1 cellular context compared by ENCODE assay signal in the genomic region with DNA sequence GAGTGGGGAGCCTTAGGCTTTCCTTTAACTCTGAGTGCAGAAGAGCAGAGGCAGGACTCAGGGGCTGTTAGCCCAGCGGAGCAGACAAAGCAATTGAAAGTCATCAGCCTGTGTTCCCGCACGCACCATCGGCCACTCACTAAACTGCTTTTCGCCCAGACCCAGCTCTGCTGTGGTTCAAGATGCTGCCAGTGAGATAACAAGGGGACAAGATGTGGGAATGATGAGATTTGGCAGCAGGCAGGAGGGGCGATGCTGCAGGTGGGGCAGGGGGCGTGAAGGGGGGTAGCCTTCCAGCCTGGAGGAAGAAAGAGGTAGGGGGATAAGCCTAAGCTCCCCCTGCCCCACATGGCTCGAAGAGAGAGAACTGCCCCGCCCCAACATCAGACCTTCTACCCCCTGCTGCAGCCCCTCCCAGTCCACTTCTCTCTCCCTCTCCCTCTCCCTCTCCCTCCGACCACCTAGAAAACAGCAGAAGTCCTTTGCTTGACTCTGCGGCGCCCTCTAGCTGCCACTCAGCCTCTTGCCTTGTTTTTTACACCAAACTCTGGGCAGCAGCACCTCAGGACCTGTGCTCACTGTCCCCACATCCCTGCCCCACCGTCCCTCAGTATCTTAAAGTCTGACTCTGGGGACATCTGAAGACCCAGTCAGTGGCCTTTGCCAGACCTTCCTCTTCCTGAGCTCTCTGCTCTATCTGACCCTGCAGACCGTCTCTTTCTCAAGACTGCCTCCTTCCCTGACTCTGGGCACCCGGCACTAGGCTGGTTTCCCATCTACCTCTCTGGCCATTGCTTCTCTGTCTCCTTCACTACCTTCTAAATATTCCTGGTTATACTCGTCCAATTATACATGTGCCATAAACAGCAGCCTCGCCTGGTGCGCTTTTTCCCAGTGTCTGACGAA.
TF ChIP-seq lines count a peak whose summit lies in the region.

No MANE protein-coding gene starts in this region.

TF ChIP-seq in HCT116, 20 proteins besides CTCF, POLR2A, EP300 and RAD21 (continued from another document):
- TF ChIP-seq, protein P1, sequence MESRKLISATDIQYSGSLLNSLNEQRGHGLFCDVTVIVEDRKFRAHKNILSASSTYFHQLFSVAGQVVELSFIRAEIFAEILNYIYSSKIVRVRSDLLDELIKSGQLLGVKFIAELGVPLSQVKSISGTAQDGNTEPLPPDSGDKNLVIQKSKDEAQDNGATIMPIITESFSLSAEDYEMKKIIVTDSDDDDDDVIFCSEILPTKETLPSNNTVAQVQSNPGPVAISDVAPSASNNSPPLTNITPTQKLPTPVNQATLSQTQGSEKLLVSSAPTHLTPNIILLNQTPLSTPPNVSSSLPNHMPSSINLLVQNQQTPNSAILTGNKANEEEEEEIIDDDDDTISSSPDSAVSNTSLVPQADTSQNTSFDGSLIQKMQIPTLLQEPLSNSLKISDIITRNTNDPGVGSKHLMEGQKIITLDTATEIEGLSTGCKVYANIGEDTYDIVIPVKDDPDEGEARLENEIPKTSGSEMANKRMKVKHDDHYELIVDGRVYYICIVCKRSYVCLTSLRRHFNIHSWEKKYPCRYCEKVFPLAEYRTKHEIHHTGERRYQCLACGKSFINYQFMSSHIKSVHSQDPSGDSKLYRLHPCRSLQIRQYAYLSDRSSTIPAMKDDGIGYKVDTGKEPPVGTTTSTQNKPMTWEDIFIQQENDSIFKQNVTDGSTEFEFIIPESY (IDR thresholded peaks at IDR 0.05; ENCODE audit: extremely low read depth, insufficient replicate concordance, low read length) = no peak
- TF ChIP-seq, protein P2, sequence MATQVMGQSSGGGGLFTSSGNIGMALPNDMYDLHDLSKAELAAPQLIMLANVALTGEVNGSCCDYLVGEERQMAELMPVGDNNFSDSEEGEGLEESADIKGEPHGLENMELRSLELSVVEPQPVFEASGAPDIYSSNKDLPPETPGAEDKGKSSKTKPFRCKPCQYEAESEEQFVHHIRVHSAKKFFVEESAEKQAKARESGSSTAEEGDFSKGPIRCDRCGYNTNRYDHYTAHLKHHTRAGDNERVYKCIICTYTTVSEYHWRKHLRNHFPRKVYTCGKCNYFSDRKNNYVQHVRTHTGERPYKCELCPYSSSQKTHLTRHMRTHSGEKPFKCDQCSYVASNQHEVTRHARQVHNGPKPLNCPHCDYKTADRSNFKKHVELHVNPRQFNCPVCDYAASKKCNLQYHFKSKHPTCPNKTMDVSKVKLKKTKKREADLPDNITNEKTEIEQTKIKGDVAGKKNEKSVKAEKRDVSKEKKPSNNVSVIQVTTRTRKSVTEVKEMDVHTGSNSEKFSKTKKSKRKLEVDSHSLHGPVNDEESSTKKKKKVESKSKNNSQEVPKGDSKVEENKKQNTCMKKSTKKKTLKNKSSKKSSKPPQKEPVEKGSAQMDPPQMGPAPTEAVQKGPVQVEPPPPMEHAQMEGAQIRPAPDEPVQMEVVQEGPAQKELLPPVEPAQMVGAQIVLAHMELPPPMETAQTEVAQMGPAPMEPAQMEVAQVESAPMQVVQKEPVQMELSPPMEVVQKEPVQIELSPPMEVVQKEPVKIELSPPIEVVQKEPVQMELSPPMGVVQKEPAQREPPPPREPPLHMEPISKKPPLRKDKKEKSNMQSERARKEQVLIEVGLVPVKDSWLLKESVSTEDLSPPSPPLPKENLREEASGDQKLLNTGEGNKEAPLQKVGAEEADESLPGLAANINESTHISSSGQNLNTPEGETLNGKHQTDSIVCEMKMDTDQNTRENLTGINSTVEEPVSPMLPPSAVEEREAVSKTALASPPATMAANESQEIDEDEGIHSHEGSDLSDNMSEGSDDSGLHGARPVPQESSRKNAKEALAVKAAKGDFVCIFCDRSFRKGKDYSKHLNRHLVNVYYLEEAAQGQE (IDR thresholded peaks at IDR 0.05; ENCODE audit: low read depth) = no peak
- TF ChIP-seq, protein P3, sequence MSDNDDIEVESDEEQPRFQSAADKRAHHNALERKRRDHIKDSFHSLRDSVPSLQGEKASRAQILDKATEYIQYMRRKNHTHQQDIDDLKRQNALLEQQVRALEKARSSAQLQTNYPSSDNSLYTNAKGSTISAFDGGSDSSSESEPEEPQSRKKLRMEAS (IDR thresholded peaks at IDR 0.05) = no peak
- TF ChIP-seq ZFX (IDR thresholded peaks at IDR 0.05) (no peak), ELF1 (IDR thresholded peaks at IDR 0.05; ENCODE audit: borderline replicate concordance, low read depth) (no peak), CEBPB (IDR thresholded peaks at IDR 0.05; ENCODE audit: low read depth) (no peak), CBX3 (IDR thresholded peaks at IDR 0.05; ENCODE audit: low read depth) (no peak), FOSL1 (IDR thresholded peaks at IDR 0.05; ENCODE audit: low read depth) (no peak), SP1 (IDR thresholded peaks at IDR 0.05; ENCODE audit: low read depth) (no peak), JUND (IDR thresholded peaks at IDR 0.05) (no peak), EZH2phosphoT487 (IDR thresholded peaks at IDR 0.05; ENCODE audit: borderline replicate concordance) (no peak), EZH2 (IDR thresholded peaks at IDR 0.05) (no peak)
